12 cellular contexts compared by ENCODE assay signal in genomic region chr11:117181586-117182550, GRCh38. TPM values are rescaled to one million over a fixed set of nuclear protein-coding genes. Genes with fewer than 3 reads are reported as not detected.
DNase-seq lines count a peak whose midpoint lies in the region; ATAC-seq, FAIRE-seq and TF ChIP-seq lines count a peak whose summit lies in the region.
"Had no signal": no experiment of that assay in that cellular context is flagged by ENCODE, and none has a peak within 500 bp of the region (broad histone marks: within the 10 kb centered on the region; RNA-seq: fewer than 3 reads in every experiment).

No MANE protein-coding gene starts in this region.

- H3K27ac Mint-ChIP-seq in CD14-positive monocyte, result no peak overlapping the region

- CTCF ChIA-PET in HEK293 (lab: Yijun Ruan, JAX), result interaction anchor here (0.6 to 7.1 kb wide), 12 partner anchors 10 to 302 kb away, joined by 3 to 71 read pairs (median 4); partner anchors contain the start of genes PCSK7 and TAGLN

- H3K4me3 ChIP-seq in HEK293 (ENCODE audit: low read depth, low read length) (no peak overlapping the region), coronary artery (peak overlapping the region; percentile 32), prostate gland (no peak overlapping the region)

- ATAC-seq in GM18907 (IDR thresholded peaks at IDR 0.05; ENCODE audit: unreplicated experiment), result no peak

- peaks cover 38 to 52% of the 10 kb centered on the region in 2 donors for H3K36me3 Mint-ChIP-seq in CD14-positive monocyte

- no peak for FAIRE-seq in H54 (lab: Jason Lieb, UNC)

- POLR2A ChIA-PET in HEK293 (lab: Yijun Ruan, JAX), result no interaction called here

- H3K9me3 ChIP-seq in HEK293 (ENCODE audit: control insufficient read depth, insufficient read depth, low read depth, low read length) (no peaks in the 10 kb centered on the region), prostate gland (no peaks in the 10 kb centered on the region)
- H3K9me3 ChIP-seq: neutrophil, thoracic aorta had no signal

- H3K9me3 Mint-ChIP-seq in CD14-positive monocyte, result no peaks in the 10 kb centered on the region
- H3K9me3 Mint-ChIP-seq: memory B cell had no signal

- TF ChIP-seq POLR2A in prostate gland (IDR thresholded peaks at IDR 0.05), result no peak
- no peak for TF ChIP-seq POLR2A in H54 (IDR thresholded peaks at IDR 0.05; ENCODE audit: low read depth, low read length)

- WGBS in prostate gland, result 91% methylated on average over 22 of the region's 22 CpGs

- peaks cover 49% of the 10 kb centered on the region for H3K4me1 Mint-ChIP-seq in CD14-positive monocyte

- peaks cover 0 to 4% (median 0%) of the 10 kb centered on the region in 3 donors for H3K27me3 Mint-ChIP-seq in CD14-positive monocyte (ENCODE audit: low read depth in 3 of 3)
- H3K27me3 Mint-ChIP-seq: memory B cell had no signal

- peaks cover 0 to 38% of the 10 kb centered on the region in 2 experiments; a peak in 1 of 3 replicates for H3K36me3 ChIP-seq in HEK293 (ENCODE audit: control insufficient read depth in 2 of 2, insufficient read depth in 1 of 2, low read length in 2 of 2)
- no peaks in the 10 kb centered on the region for H3K36me3 ChIP-seq in prostate gland

- H3K4me3 Mint-ChIP-seq in CD14-positive monocyte, result no peak overlapping the region

- H3K27ac ChIP-seq in HEK293 (ENCODE audit: extremely low read depth, low read depth, low read length) (no peak overlapping the region), coronary artery (peak overlapping the region in 1 of 2 donors; percentile 47), prostate gland (peak overlapping the region; percentile 50 to 98)
- H3K27ac ChIP-seq: neutrophil, WERI-Rb-1 had no signal

- H3K4me1 ChIP-seq in HEK293 (ENCODE audit: control insufficient read depth, insufficient read depth, low read length) (no peaks in the 10 kb centered on the region), prostate gland (replicated peaks) (peaks cover 18% of the 10 kb centered on the region)

- H3K27me3 ChIP-seq in prostate gland (replicated peaks; ENCODE audit: insufficient read depth), result no peaks in the 10 kb centered on the region

- intact Hi-C loops in CD14-positive monocyte (cut with micrococcal nuclease) (loop anchor here (5.0 kb wide), 2 partner anchors 40 to 45 kb away; no protein-coding TSS in a partner anchor), prostate gland (cut with DNase I) (no loop called here)

- TF ChIP-seq CTCF in CD14-positive monocyte (IDR thresholded peaks at IDR 0.05) (peak; percentile 47), HEK293 (tag by site-specific recombination; IDR thresholded peaks at IDR 0.05) (peak; percentile 2; the same call in 1 of the 2 replicates), coronary artery (IDR thresholded peaks at IDR 0.05) (no peak), prostate gland (IDR thresholded peaks at IDR 0.05) (no peak)

- DNase-seq in CD14-positive monocyte (ENCODE audit: low spot score), result no peak
- DNase-seq in coronary artery (ENCODE audit: low spot score), result peak; percentile 74
- DNase-seq in prostate gland (ENCODE audit: low spot score), result peak; percentile 3
- no peak for DNase-seq in NCI-H226
- no peak for DNase-seq in stimulated activated CD4-positive, alpha-beta T cell treated with anti-CD3 and anti-CD28 coated beads, Interleukin-2, amount 100 ng/mL, for 24 hours
- no peak for DNase-seq in H54 (ENCODE audit: insufficient read length, low spot score)

TF ChIP-seq in HEK293, 187 proteins besides CTCF, POLR2A, EP300 and RAD21:
- TF ChIP-seq ZNF426 (tag by site-specific recombination; IDR thresholded peaks at IDR 0.05) (no peak), ZNF596 (tag by site-specific recombination; IDR thresholded peaks at IDR 0.05) (no peak), TSHZ1 (tag by site-specific recombination; IDR thresholded peaks at IDR 0.05; ENCODE audit: borderline replicate concordance) (no peak), REPIN1 (tag by site-specific recombination; IDR thresholded peaks at IDR 0.05; ENCODE audit: low read depth) (no peak), ZNF544 (tag by site-specific recombination; IDR thresholded peaks at IDR 0.05) (no peak), ZFP69B (tag by site-specific recombination; IDR thresholded peaks at IDR 0.05) (no peak), ZNF837 (tag by site-specific recombination; IDR thresholded peaks at IDR 0.05) (no peak), SP3 (tag by site-specific recombination; IDR thresholded peaks at IDR 0.05) (no peak), ZNF501 (tag by site-specific recombination; IDR thresholded peaks at IDR 0.05) (no peak), ZNF175 (tag by site-specific recombination; IDR thresholded peaks at IDR 0.05) (no peak), ZNF174 (tag by site-specific recombination; IDR thresholded peaks at IDR 0.05) (no peak), ZNF777 (tag by site-specific recombination; IDR thresholded peaks at IDR 0.05; ENCODE audit: borderline replicate concordance) (no peak), ZNF112 (tag by site-specific recombination; IDR thresholded peaks at IDR 0.05) (no peak)

RNA-seq across cellular contexts. Expression of gene SIDT2, which starts 3.3 kb away (rescaled TPM):
- polyA plus RNA-seq in CD14-positive monocyte, result 10 to 100 TPM; 21.8 to 41.8 TPM
- 100 to 1,000 TPM in 1 of 2 donors, 10 to 100 TPM in 1; 69.5 to 144 TPM for total RNA-seq in prostate gland

RNA-seq across cellular contexts. Expression of gene TAGLN, which starts 17.3 kb away (rescaled TPM):
- polyA plus RNA-seq in CD14-positive monocyte, result 1 to 10 TPM; 3.6 to 4.0 TPM
- total RNA-seq in prostate gland, result 1,000 to 10,000 TPM; 2,153 to 2,440 TPM

RNA-seq across cellular contexts. Expression of gene PAFAH1B2, which starts 37.8 kb away (rescaled TPM):
- 10 to 100 TPM; 23.7 to 25.1 TPM for polyA plus RNA-seq in CD14-positive monocyte
- 100 to 1,000 TPM in 1 of 2 donors, 10 to 100 TPM in 1; 72.5 to 126 TPM for total RNA-seq in prostate gland

RNA-seq across cellular contexts. Expression of gene PCSK7, which starts 50.0 kb away (rescaled TPM):
- 1 to 10 TPM; 6.1 to 9.5 TPM for polyA plus RNA-seq in CD14-positive monocyte
- total RNA-seq in prostate gland, result 10 to 100 TPM; 38.5 to 45.7 TPM

RNA-seq across cellular contexts. Expression of gene RNF214, which starts 50.6 kb away (rescaled TPM):
- 1 to 10 TPM; 6.4 to 7.8 TPM for polyA plus RNA-seq in CD14-positive monocyte
- 10 to 100 TPM in 1 of 2 donors, 1 to 10 TPM in 1; 9.4 to 24.8 TPM for total RNA-seq in prostate gland

Comparison
In these comparisons a context has a peak if more than half of its experiments do, and no peak if none do; other contexts are left out.
1. DNase-seq: peak in coronary artery (single experiment) and prostate gland (single experiment); none in CD14-positive monocyte (single experiment), NCI-H226 (single experiment), stimulated activated CD4-positive, alpha-beta T cell treated with anti-CD3 and anti-CD28 coated beads, Interleukin-2, amount 100 ng/mL, for 24 hours (0 of 2) and H54 (single experiment).
2. CTCF ChIP-seq: peak in CD14-positive monocyte (single experiment) and HEK293 (single experiment); none in coronary artery (single experiment) and prostate gland (0 of 4).